In the genomic region with DNA sequence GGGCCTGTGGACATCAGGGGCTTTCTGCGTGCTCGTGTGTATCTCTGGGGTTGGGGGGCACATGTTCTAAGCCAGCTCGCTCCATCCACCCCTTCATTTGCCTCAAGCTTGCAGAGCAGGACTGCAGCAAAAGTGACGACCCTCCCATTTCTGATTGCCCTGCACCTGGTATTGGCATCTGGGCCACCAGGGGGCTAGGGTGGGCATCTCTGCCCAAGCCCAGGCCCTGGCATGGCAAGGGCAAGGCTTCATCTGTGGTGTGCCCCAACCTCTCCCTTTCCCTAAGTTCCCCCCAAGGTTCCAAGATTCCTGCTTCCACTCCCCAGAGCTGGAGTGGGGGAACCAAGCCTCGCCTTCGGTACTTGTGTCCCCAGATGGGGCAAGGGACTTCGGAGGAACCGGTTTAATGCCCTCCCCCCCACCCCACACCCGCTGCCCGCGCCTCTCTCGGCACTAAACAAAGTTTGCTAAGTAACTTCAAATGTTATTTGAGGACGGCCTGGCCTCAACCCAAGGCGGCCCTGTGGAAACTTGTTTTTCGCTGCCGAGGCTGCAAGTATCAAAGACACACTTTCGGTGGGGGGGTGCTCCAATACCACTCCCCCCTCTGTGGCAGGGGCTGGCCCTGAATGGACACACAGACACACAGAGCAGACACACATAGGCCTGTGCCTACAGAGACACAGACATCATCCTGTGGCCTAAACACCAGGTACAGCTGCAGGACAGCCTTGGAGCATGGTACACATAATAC, we compare ENCODE assay signal across 15 cellular contexts. TPM values are rescaled to one million over a fixed set of nuclear protein-coding genes. Genes with fewer than 3 reads are reported as not detected.
A peak's percentile ranks its signal among the peaks of the same experiment; 100 is the strongest.
DNase-seq lines count a peak whose midpoint lies in the region; ATAC-seq and TF ChIP-seq lines count a peak whose summit lies in the region.
"Had no signal": no experiment of that assay in that cellular context is flagged by ENCODE, and none has a peak within 500 bp of the region (broad histone marks: within the 10 kb centered on the region; RNA-seq: fewer than 3 reads in every experiment).

No MANE protein-coding gene starts in this region.

- peaks cover 100% of the 10 kb centered on the region for H4K20me1 ChIP-seq in BLaER1

- DNase-seq in astrocyte of the spinal cord (ENCODE audit: low read depth, low spot score) (no peak), left ventricle myocardium inferior (peak; percentile 73), sigmoid colon (peak; percentile 91), cerebellar nuclear complex (lab: John Stamatoyannopoulos, UW) (no peak), T-helper 17 cell (no peak), BE2C (no peak)
- DNase-seq: activated naive CD8-positive, alpha-beta T cell treated with anti-CD3 and anti-CD28 coated beads for 36 hours; GF-D8; NCI-H2029; stimulated activated CD4-positive, alpha-beta T cell treated with anti-CD3 and anti-CD28 coated beads, Interleukin-4, amount 100 ng/mL, for 4 hours had no signal

- no peak overlapping the region for H3K4me3 ChIP-seq in BLaER1
- no peak overlapping the region for H3K4me3 ChIP-seq in astrocyte of the spinal cord (ENCODE audit: low read depth, low read length)
- H3K4me3 ChIP-seq in left ventricle myocardium inferior: peak overlapping the region; percentile 43
- peak overlapping the region in 3 of 4 donors; percentile 15 to 28 (median 16) for H3K4me3 ChIP-seq in sigmoid colon
- H3K4me3 ChIP-seq in BE2C (ENCODE audit: low read depth, low read length): no peak overlapping the region
- H3K4me3 ChIP-seq: BLaER1 treated with 17β-estradiol and CSF1 and Interleukin-3, amounts not matched to agents 10 nM and 100 nM had no signal

- peaks cover 45% of the 10 kb centered on the region for H3K27me3 ChIP-seq in BLaER1
- no peaks in the 10 kb centered on the region for H3K27me3 ChIP-seq in left ventricle myocardium inferior (ENCODE audit: low read depth)
- H3K27me3 ChIP-seq in sigmoid colon: no peaks in the 10 kb centered on the region
- H3K27me3 ChIP-seq in BE2C: no peaks in the 10 kb centered on the region

- H3K36me3 Mint-ChIP-seq in T-helper 17 cell (ENCODE audit: low read depth): peaks cover 2% of the 10 kb centered on the region
- H3K36me3 Mint-ChIP-seq: activated naive CD8-positive, alpha-beta T cell treated with anti-CD3 and anti-CD28 coated beads for 36 hours had no signal

- peak in 1 of 4 donors; percentile 31 for TF ChIP-seq EP300 in sigmoid colon (IDR thresholded peaks at IDR 0.05)

- ATAC-seq in T-helper 17 cell: no peak
- no peak for ATAC-seq in HG02571 (IDR thresholded peaks at IDR 0.05; ENCODE audit: unreplicated experiment)

- H3K4me2 ChIP-seq in BLaER1: peak overlapping the region; percentile 65; the same call in 1 of the 2 replicates

- H3K27me3 Mint-ChIP-seq in T-helper 17 cell: peaks cover 59% of the 10 kb centered on the region

- peaks cover 11% of the 10 kb centered on the region for H3K36me3 ChIP-seq in BLaER1
- H3K36me3 ChIP-seq in left ventricle myocardium inferior: no peaks in the 10 kb centered on the region
- H3K36me3 ChIP-seq in sigmoid colon: no peaks in the 10 kb centered on the region
- no peaks in the 10 kb centered on the region for H3K36me3 ChIP-seq in BE2C
- H3K36me3 ChIP-seq: neutrophil had no signal

- in situ Hi-C loops in astrocyte of the spinal cord (cut with HindIII; ENCODE audit: low sequenced_read_pairs): no loop called here

- no peak overlapping the region for H3K27ac ChIP-seq in BLaER1
- peak overlapping the region; percentile 95 for H3K27ac ChIP-seq in left ventricle myocardium inferior (replicated peaks)
- H3K27ac ChIP-seq in sigmoid colon: peak overlapping the region; percentile 80 to 98 (median 95)
- H3K27ac ChIP-seq: BLaER1 treated with 17β-estradiol and CSF1 and Interleukin-3, amounts not matched to agents 10 nM and 100 nM; neutrophil had no signal

- H3K9me3 ChIP-seq in BLaER1 (no peaks in the 10 kb centered on the region), left ventricle myocardium inferior (replicated peaks) (no peaks in the 10 kb centered on the region), sigmoid colon (no peaks in the 10 kb centered on the region), T-helper 17 cell (ENCODE audit: control insufficient read depth, low read length, poor library complexity, severe bottlenecking) (no peaks in the 10 kb centered on the region), BE2C (no peaks in the 10 kb centered on the region)
- H3K9me3 ChIP-seq: BLaER1 treated with 17β-estradiol and CSF1 and Interleukin-3, amounts not matched to agents 10 nM and 100 nM; neutrophil had no signal

- intact Hi-C loops in left ventricle myocardium inferior (cut with micrococcal nuclease): no loop called here
- intact Hi-C loops in sigmoid colon (cut with DNase I): loop anchor here (2.0 to 5.0 kb wide), 2 partner anchors 15 to 215 kb away; a partner anchor contains a TSS

- H3K27ac Mint-ChIP-seq in T-helper 17 cell: no peak overlapping the region
- H3K27ac Mint-ChIP-seq: activated naive CD8-positive, alpha-beta T cell treated with anti-CD3 and anti-CD28 coated beads for 36 hours had no signal

- H3K9ac ChIP-seq in BLaER1: no peak overlapping the region
- H3K9ac ChIP-seq: BLaER1 treated with 17β-estradiol and CSF1 and Interleukin-3, amounts not matched to agents 10 nM and 100 nM had no signal

- TF ChIP-seq CTCF in astrocyte of the spinal cord (IDR thresholded peaks at IDR 0.05; ENCODE audit: low read depth, low read length) (peak; percentile 9), left ventricle myocardium inferior (IDR thresholded peaks at IDR 0.05; ENCODE audit: borderline replicate concordance) (no peak), sigmoid colon (IDR thresholded peaks at IDR 0.05) (no peak), BE2C (IDR thresholded peaks at IDR 0.05; ENCODE audit: low read depth, low read length) (no peak)

- TF ChIP-seq POLR2A in sigmoid colon (IDR thresholded peaks at IDR 0.05): no peak

- WGBS in sigmoid colon, 2 donors: 26 to 54% methylated on average over 17 of the region's 17 CpGs

- peaks cover under 1% of the 10 kb centered on the region for H3K4me1 Mint-ChIP-seq in T-helper 17 cell

- H3K4me1 ChIP-seq in BLaER1 (peaks cover 62% of the 10 kb centered on the region), left ventricle myocardium inferior (peaks cover 100% of the 10 kb centered on the region), sigmoid colon (peaks cover 0 to 100% (median 99%) of the 10 kb centered on the region in 4 donors), BE2C (no peaks in the 10 kb centered on the region)

- H3K4me3 Mint-ChIP-seq in T-helper 17 cell: no peak overlapping the region
- H3K4me3 Mint-ChIP-seq: activated naive CD8-positive, alpha-beta T cell treated with anti-CD3 and anti-CD28 coated beads for 36 hours had no signal

RNA-seq across cellular contexts. Expression of a gene that starts 12.2 kb away (rescaled TPM):
- total RNA-seq in left ventricle myocardium inferior: 118 TPM
- 100 to 1,000 TPM in 1 of 4 donors, 10 to 100 TPM in 3; 44.1 to 104 (median 58.5) TPM for total RNA-seq in sigmoid colon
- 10 to 100 TPM; 10.6 to 28.2 (median 22.2) TPM for polyA plus RNA-seq in sigmoid colon
- total RNA-seq in T-helper 17 cell: under 1 TPM; 0.75 to 0.86 TPM
- 34.1 TPM for polyA plus RNA-seq in BE2C (2012; ENCODE audit: insufficient read depth, insufficient read length, low read depth)

RNA-seq across cellular contexts. Expression of a gene that starts 38.1 kb away (rescaled TPM):
- 12.7 TPM for total RNA-seq in left ventricle myocardium inferior
- total RNA-seq in sigmoid colon: 1 to 10 TPM; 1.2 to 2.0 (median 1.7) TPM
- under 1 TPM in 1 of 3 donors, not detected in 2; 0.13 TPM for polyA plus RNA-seq in sigmoid colon
- total RNA-seq in T-helper 17 cell: not detected
- 0.25 TPM for polyA plus RNA-seq in BE2C (2012; ENCODE audit: insufficient read depth, insufficient read length, low read depth)
- total RNA-seq: activated naive CD8-positive, alpha-beta T cell treated with anti-CD3 and anti-CD28 coated beads for 36 hours; subcutaneous adipose tissue had no signal

RNA-seq across cellular contexts. Expression of a gene that starts 50.4 kb away (rescaled TPM):
- total RNA-seq in left ventricle myocardium inferior (31.4 TPM), sigmoid colon (10 to 100 TPM; 36.0 to 65.8 (median 53.5) TPM), T-helper 17 cell (1 to 10 TPM; 6.9 to 8.3 TPM)
- polyA plus RNA-seq in sigmoid colon: 10 to 100 TPM; 23.6 to 32.1 (median 28.2) TPM
- 314 TPM for polyA plus RNA-seq in BE2C (2012; ENCODE audit: insufficient read depth, insufficient read length, low read depth)

Comparison
In these comparisons a context has a peak if more than half of its experiments do, and no peak if none do; other contexts are left out.
1. H3K4me3 ChIP-seq: peak in left ventricle myocardium inferior (single experiment) and sigmoid colon (3 of 4); none in BLaER1 (single experiment), astrocyte of the spinal cord (single experiment) and BE2C (single experiment).
2. DNase-seq: peak in left ventricle myocardium inferior (single experiment) and sigmoid colon (single experiment); none in astrocyte of the spinal cord (single experiment), cerebellar nuclear complex (0 of 2), T-helper 17 cell (0 of 3) and BE2C (single experiment).
3. RNA of a gene that starts 12.2 kb away (total RNA-seq): 118 TPM in left ventricle myocardium inferior (single experiment) and 44.1 to 104 TPM in sigmoid colon; 0.75 to 0.86 TPM in T-helper 17 cell; every median in the first group is over 10 times any median in the second.